In genomic region chr19:14369399-14370168, GRCh38 we compare ENCODE assay signal across 8 cellular contexts. TPM values are rescaled to one million over a fixed set of nuclear protein-coding genes. Genes with fewer than 3 reads are reported as not detected.
A peak's percentile ranks its signal among the peaks of the same experiment; 100 is the strongest.
DNase-seq lines count a peak whose midpoint lies in the region; TF ChIP-seq lines count a peak whose summit lies in the region.

No MANE protein-coding gene starts in this region.

- no peaks in the 10 kb centered on the region for H3K27me3 ChIP-seq in muscle layer of duodenum (ENCODE audit: low read depth, low read length)

- DNase-seq in CD14-positive monocyte (ENCODE audit: low spot score) (peak; percentile 91), OCI-LY7 (ENCODE audit: low spot score) (no peak), GM10266 (ENCODE audit: extremely low spot score) (no peak), inferior parietal cortex (ENCODE audit: extremely low spot score) (no peak), H4 (ENCODE audit: low spot score) (no peak)
- peak; percentile 89 for DNase-seq in activated naive CD4-positive, alpha-beta T cell treated with anti-CD3 and anti-CD28 coated beads, Interleukin-2, amount 10 ng/mL, durations not matched to agents 7 days and 5 days
- DNase-seq in stimulated activated naive CD4-positive, alpha-beta T cell treated with Interleukin-2 at 50 U/mL for 16 hours (lab: John Stamatoyannopoulos, UW), result peak; percentile 89

- peak overlapping the region; percentile 72 to 86 for H3K4me3 Mint-ChIP-seq in CD14-positive monocyte
- H3K4me3 Mint-ChIP-seq in activated naive CD4-positive, alpha-beta T cell treated with anti-CD3 and anti-CD28 coated beads, Interleukin-2, amount 10 ng/mL, durations not matched to agents 7 days and 5 days, result peak overlapping the region; percentile 75

- peak overlapping the region; percentile 57 for H3K4me3 ChIP-seq in OCI-LY7 (ENCODE audit: low read depth, low read length, poor library complexity, severe bottlenecking)
- no peak overlapping the region for H3K4me3 ChIP-seq in muscle layer of duodenum (ENCODE audit: low read depth in 1 of 2, low read length in 2 of 2)

- no peaks in the 10 kb centered on the region for H3K9me2 ChIP-seq in OCI-LY7 (ENCODE audit: insufficient read depth, low read length)

- H3K79me2 ChIP-seq in OCI-LY7 (ENCODE audit: insufficient read depth, low read depth, low read length), result no peaks in the 10 kb centered on the region

- peaks cover 78% of the 10 kb centered on the region for H3K4me1 Mint-ChIP-seq in CD14-positive monocyte
- H3K4me1 Mint-ChIP-seq in activated naive CD4-positive, alpha-beta T cell treated with anti-CD3 and anti-CD28 coated beads, Interleukin-2, amount 10 ng/mL, durations not matched to agents 7 days and 5 days, result peaks cover 80% of the 10 kb centered on the region

- H3K4me2 ChIP-seq in OCI-LY7 (ENCODE audit: low read length), result peak overlapping the region; percentile 74

- H3K9me3 Mint-ChIP-seq in CD14-positive monocyte, result peaks cover 0 to 2% (median 0%) of the 10 kb centered on the region in 7 donors
- no peaks in the 10 kb centered on the region for H3K9me3 Mint-ChIP-seq in activated naive CD4-positive, alpha-beta T cell treated with anti-CD3 and anti-CD28 coated beads, Interleukin-2, amount 10 ng/mL, durations not matched to agents 7 days and 5 days

- no peaks in the 10 kb centered on the region for H4K20me1 ChIP-seq in OCI-LY7 (ENCODE audit: insufficient read depth, low read length)

- H3K27me3 Mint-ChIP-seq in CD14-positive monocyte (ENCODE audit: low read depth in 3 of 3), result peaks cover 0 to 6% (median 0%) of the 10 kb centered on the region in 3 donors
- H3K27me3 Mint-ChIP-seq in activated naive CD4-positive, alpha-beta T cell treated with anti-CD3 and anti-CD28 coated beads, Interleukin-2, amount 10 ng/mL, durations not matched to agents 7 days and 5 days, result no peaks in the 10 kb centered on the region

- peak overlapping the region; percentile 97 to 99 (median 98) for H3K27ac Mint-ChIP-seq in CD14-positive monocyte
- peak overlapping the region; percentile 90 for H3K27ac Mint-ChIP-seq in activated naive CD4-positive, alpha-beta T cell treated with anti-CD3 and anti-CD28 coated beads, Interleukin-2, amount 10 ng/mL, durations not matched to agents 7 days and 5 days

- BruUV-seq in OCI-LY7 (replicated peaks; lab: Mats Ljungman, UMichigan), result no TSS peak

- H3K27ac ChIP-seq in OCI-LY7 (ENCODE audit: low read depth, low read length, poor library complexity, severe bottlenecking), result peak overlapping the region; percentile 72
- H3K27ac ChIP-seq in muscle layer of duodenum (ENCODE audit: low read length), result peak overlapping the region; percentile 43

- POLR2A ChIA-PET in OCI-LY7 (lab: Charles Lee), result interaction anchor here (0.6 to 1.3 kb wide), 5 partner anchors 7 to 487 kb away, joined by 3 to 7 read pairs (median 4); partner anchors contain the start of gene ADGRE5

- CTCF ChIA-PET in OCI-LY7 (lab: Charles Lee; ENCODE audit: unreplicated experiment), result no interaction called here
- CTCF ChIA-PET in activated naive CD4-positive, alpha-beta T cell treated with anti-CD3 and anti-CD28 coated beads, Interleukin-2, amount 10 ng/mL, durations not matched to agents 7 days and 5 days (lab: Charles Lee), result interaction anchor here (6.0 kb wide), 1 partner anchor 12 kb away, joined by 51 read pairs; the partner anchor contains the start of gene ADGRE5

- peaks cover 60% of the 10 kb centered on the region for H3K4me1 ChIP-seq in OCI-LY7 (ENCODE audit: insufficient read depth, low read length, poor library complexity, severe bottlenecking)
- no peaks in the 10 kb centered on the region for H3K4me1 ChIP-seq in muscle layer of duodenum (ENCODE audit: control insufficient read depth in 1 of 2, insufficient read depth in 2 of 2, low read length in 2 of 2)

- no peaks in the 10 kb centered on the region for H3K9me3 ChIP-seq in OCI-LY7 (ENCODE audit: low read length)
- H3K9me3 ChIP-seq in muscle layer of duodenum (ENCODE audit: control insufficient read depth in 1 of 2, low read length in 2 of 2), result no peaks in the 10 kb centered on the region

- H2AFZ ChIP-seq in OCI-LY7 (ENCODE audit: low read length), result peak overlapping the region; percentile 86

- intact Hi-C loops in CD14-positive monocyte (cut with micrococcal nuclease) (loop anchor here in 1 of 2 donors (2.0 to 10.0 kb wide), 2 partner anchors 15 to 415 kb away; no protein-coding TSS in a partner anchor), OCI-LY7 (cut with micrococcal nuclease; ENCODE audit: unreplicated experiment) (loop anchor here (10.0 kb wide), 1 partner anchor 115 kb away; no protein-coding TSS in a partner anchor)

- no peak for TF ChIP-seq CTCF in CD14-positive monocyte (IDR thresholded peaks at IDR 0.05)
- TF ChIP-seq CTCF in OCI-LY7 (conservative IDR thresholded peaks at IDR 0.05; ENCODE audit: low read length), result no peak
- TF ChIP-seq CTCF in GM10266 (IDR thresholded peaks at IDR 0.05; ENCODE audit: control insufficient read depth, insufficient read depth, low read depth, missing control alignments), result no peak

- no peaks in the 10 kb centered on the region for H3K36me3 ChIP-seq in OCI-LY7 (ENCODE audit: insufficient read depth, low read length)
- no peaks in the 10 kb centered on the region for H3K36me3 ChIP-seq in muscle layer of duodenum (ENCODE audit: control insufficient read depth in 1 of 2, insufficient read depth in 2 of 2, low read length in 2 of 2)

- H3K36me3 Mint-ChIP-seq in CD14-positive monocyte, result peaks cover 0 to 2% of the 10 kb centered on the region in 2 donors
- H3K36me3 Mint-ChIP-seq in activated naive CD4-positive, alpha-beta T cell treated with anti-CD3 and anti-CD28 coated beads, Interleukin-2, amount 10 ng/mL, durations not matched to agents 7 days and 5 days, result peaks cover 1% of the 10 kb centered on the region

RNA-seq across cellular contexts. Expression of gene ADGRE5, which starts 11.7 kb away (rescaled TPM):
- polyA plus RNA-seq in CD14-positive monocyte, result 100 to 1,000 TPM; 259 to 279 TPM
- total RNA-seq in OCI-LY7 (2014; rRNA removed; shearing (Covaris generic)), result 12.5 and 13.8 TPM in 2 replicates
- 47.5 and 48.7 TPM in 2 replicates for total RNA-seq in OCI-LY7 (2022)
- 9.5 and 13.0 TPM in 2 replicates for total RNA-seq in H4 (2014; rRNA removed; shearing (Covaris generic))

RNA-seq across cellular contexts. Expression of gene DDX39A, which starts 49.6 kb away (rescaled TPM):
- 10 to 100 TPM; 78.7 to 83.5 TPM for polyA plus RNA-seq in CD14-positive monocyte
- 425 and 474 TPM in 2 replicates for total RNA-seq in OCI-LY7 (2014; rRNA removed; shearing (Covaris generic))
- 294 and 316 TPM in 2 replicates for total RNA-seq in OCI-LY7 (2022)
- total RNA-seq in H4 (2014; rRNA removed; shearing (Covaris generic)), result 162 and 211 TPM in 2 replicates

Comparison
In these comparisons a context has a peak if more than half of its experiments do, and no peak if none do; other contexts are left out.
1. DNase-seq: peak in CD14-positive monocyte (single experiment), activated naive CD4-positive, alpha-beta T cell treated with anti-CD3 and anti-CD28 coated beads, Interleukin-2, amount 10 ng/mL, durations not matched to agents 7 days and 5 days (single experiment) and stimulated activated naive CD4-positive, alpha-beta T cell treated with Interleukin-2 at 50 U/mL for 16 hours (single experiment); none in OCI-LY7 (single experiment), GM10266 (single experiment), inferior parietal cortex (single experiment) and H4 (single experiment).